In genomic region chr3:193489949-193490348, GRCh38 we compare ENCODE assay signal across 16 cellular contexts.
"Had no signal": no experiment of that assay in that cellular context is flagged by ENCODE, and none has a peak within 500 bp of the region (broad histone marks: within the 10 kb centered on the region; RNA-seq: fewer than 3 reads in every experiment).

No MANE protein-coding gene starts in this region.

- H3K36me3 Mint-ChIP-seq: activated naive CD4-positive, alpha-beta T cell treated with anti-CD3 and anti-CD28 coated beads, Interleukin-2, amount 50 U/mL, for 72 hours had no signal

- H3K4me1 Mint-ChIP-seq: nephron, T-cell had no signal

- ATAC-seq: activated naive CD4-positive, alpha-beta T cell treated with anti-CD3 and anti-CD28 coated beads, Interleukin-2, amount 50 U/mL, for 72 hours; left ventricle myocardium superior; T-cell had no signal

- H3K9me3 Mint-ChIP-seq: activated naive CD4-positive, alpha-beta T cell treated with anti-CD3 and anti-CD28 coated beads, Interleukin-2, amount 50 U/mL, for 72 hours; activated T-cell treated with anti-CD3 and anti-CD28 coated beads, Interleukin-2, amount 50 U/mL, for 24 hours; nephron; T-cell had no signal

- H3K27ac ChIP-seq: VCaP had no signal

- H3K4me3 Mint-ChIP-seq: activated T-cell treated with anti-CD3 and anti-CD28 coated beads, Interleukin-2, amount 50 U/mL, for 24 hours; nephron; T-cell had no signal

- H3K27ac Mint-ChIP-seq: activated naive CD4-positive, alpha-beta T cell treated with anti-CD3 and anti-CD28 coated beads, Interleukin-2, amount 50 U/mL, for 72 hours; activated T-cell treated with anti-CD3 and anti-CD28 coated beads, Interleukin-2, amount 50 U/mL, for 24 hours; nephron; T-cell had no signal

- DNase-seq: activated CD4-positive, alpha-beta T cell treated with anti-CD3 and anti-CD28 coated beads for 1 hour; activated CD4-positive, alpha-beta T cell treated with anti-CD3 and anti-CD28 coated beads, Interleukin-2, amount 50 U/mL, for 4 hours; activated effector memory CD4-positive, alpha-beta T cell treated with Interleukin-2 at 50 U/mL for 16 hours; activated T-cell treated with anti-CD3 and anti-CD28 coated beads, Interleukin-2, amount 50 U/mL, for 24 hours; left ventricle myocardium superior; mesendoderm; nucleus accumbens; stimulated activated CD4-positive, alpha-beta T cell treated with anti-CD3 and anti-CD28 coated beads, Interleukin-15, amount 100 ng/mL, for 24 hours; stimulated activated CD4-positive, alpha-beta T cell treated with anti-CD3 and anti-CD28 coated beads, Interleukin-4, amount 100 ng/mL, for 24 hours; stimulated activated naive CD4-positive, alpha-beta T cell; substantia nigra; T-cell; T-helper 9 cell had no signal

- H3K27me3 Mint-ChIP-seq: activated T-cell treated with anti-CD3 and anti-CD28 coated beads, Interleukin-2, amount 50 U/mL, for 24 hours had no signal
